ENCODE assay signal across 9 cellular contexts in the genomic region with DNA sequence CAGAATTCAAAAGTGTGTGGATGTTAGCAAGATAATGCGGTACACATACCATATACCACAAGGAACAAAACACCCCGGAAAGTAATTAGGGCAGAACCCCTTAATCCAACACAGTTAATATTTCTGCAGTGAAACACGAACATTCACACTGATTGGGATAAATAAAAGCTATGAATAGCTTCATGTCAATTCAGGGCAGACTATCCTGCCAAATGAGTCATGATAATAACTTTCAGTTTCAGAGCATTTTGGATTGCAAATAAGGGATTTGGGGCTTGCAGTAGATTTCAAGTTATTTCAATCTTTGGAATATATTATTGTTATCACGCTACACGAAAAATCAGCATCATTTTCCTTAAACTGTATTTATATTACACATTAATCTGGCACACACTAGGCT. TPM values are rescaled to one million over a fixed set of nuclear protein-coding genes. Genes with fewer than 3 reads are reported as not detected.
DNase-seq lines count a peak whose midpoint lies in the region; ATAC-seq and TF ChIP-seq lines count a peak whose summit lies in the region.
"Had no signal": no experiment of that assay in that cellular context is flagged by ENCODE, and none has a peak within 500 bp of the region (broad histone marks: within the 10 kb centered on the region; RNA-seq: fewer than 3 reads in every experiment).

No MANE protein-coding gene starts in this region.

- H3K27me3 ChIP-seq in breast epithelium: no peaks in the 10 kb centered on the region
- no peaks in the 10 kb centered on the region for H3K27me3 ChIP-seq in lower lobe of right lung (ENCODE audit: low read depth)

- H3K9me3 ChIP-seq in breast epithelium (no peaks in the 10 kb centered on the region), lower lobe of right lung (no peaks in the 10 kb centered on the region)

- peak overlapping the region; percentile 81 for H3K27ac ChIP-seq in breast epithelium
- H3K27ac ChIP-seq in lower lobe of right lung: peak overlapping the region; percentile 79

- H3K4me1 ChIP-seq in breast epithelium (peaks cover 6 to 28% of the 10 kb centered on the region in 2 donors), lower lobe of right lung (peaks cover 88% of the 10 kb centered on the region)

- H3K36me3 ChIP-seq in breast epithelium (no peaks in the 10 kb centered on the region), lower lobe of right lung (peaks cover 3% of the 10 kb centered on the region)

- H3K4me3 ChIP-seq in breast epithelium: peak overlapping the region in 1 of 3 donors; percentile 29
- H3K4me3 ChIP-seq in lower lobe of right lung: no peak overlapping the region

- intact Hi-C loops in Right ventricle myocardium inferior (cut with DNase I) (no loop called here), cardiac septum (cut with DNase I) (no loop called here), breast epithelium (cut with DNase I; ENCODE audit: low total_unique reads) (no loop called here), lower lobe of right lung (cut with DNase I) (no loop called here)

- TF ChIP-seq CTCF in breast epithelium (IDR thresholded peaks at IDR 0.05): no peak
- no peak for TF ChIP-seq CTCF in lower lobe of right lung (IDR thresholded peaks at IDR 0.05)

- TF ChIP-seq POLR2A in breast epithelium (IDR thresholded peaks at IDR 0.05): no peak

- ATAC-seq in Right ventricle myocardium inferior (peak; percentile 40), lower lobe of right lung (no peak), GM18511 (IDR thresholded peaks at IDR 0.05; ENCODE audit: unreplicated experiment) (no peak)

- DNase-seq in Right ventricle myocardium inferior (ENCODE audit: missing footprints) (no peak), cardiac septum (ENCODE audit: low spot score) (no peak), breast epithelium (ENCODE audit: low spot score in 2 of 2) (no peak), lower lobe of right lung (no peak), cerebellar cortex (ENCODE audit: low spot score) (no peak), HuH-7.5 (ENCODE audit: low spot score) (no peak)
- DNase-seq in stimulated activated CD4-positive, alpha-beta T cell treated with anti-CD3 and anti-CD28 coated beads, Interleukin-1b, Interleukin-23, amount 100 ng/mL, for 48 hours: no peak
- DNase-seq: effector memory CD4-positive, alpha-beta T cell had no signal

RNA-seq across cellular contexts. Expression of gene IRF2, which starts 24.3 kb away (rescaled TPM):
- total RNA-seq in Right ventricle myocardium inferior (34.0 TPM), cardiac septum (22.4 TPM), breast epithelium (10 to 100 TPM; 27.4 to 57.8 (median 36.4) TPM), lower lobe of right lung (53.3 TPM)
